In genomic region chr13:48303331-48304131, GRCh38 we compare ENCODE assay signal across 8 cellular contexts. TPM values are rescaled to one million over a fixed set of nuclear protein-coding genes. Genes with fewer than 3 reads are reported as not detected.
DNase-seq lines count a peak whose midpoint lies in the region; ATAC-seq and TF ChIP-seq lines count a peak whose summit lies in the region.

Gene RB1, plus strand, starts transcription at chr13:48303751. Its CDS starts 162 bp downstream, at chr13:48303913.

- peak; percentile 93 for TF ChIP-seq POLR2A in GM19193 (IDR thresholded peaks at IDR 0.05; ENCODE audit: extremely low read depth, insufficient read depth, insufficient read length)

- no peaks in the 10 kb centered on the region for H3K9me3 Mint-ChIP-seq in activated CD4-positive, alpha-beta T cell treated with anti-CD3 and anti-CD28 coated beads, Interleukin-2, amount 10 ng/mL, durations not matched to agents 24 days and 14 days

- H3K4me1 Mint-ChIP-seq in activated CD4-positive, alpha-beta T cell treated with anti-CD3 and anti-CD28 coated beads, Interleukin-2, amount 10 ng/mL, durations not matched to agents 24 days and 14 days: peaks cover 21% of the 10 kb centered on the region

- peak within 1 kb of the TSS; percentile 100 for H3K27ac ChIP-seq in colonic mucosa
- peak within 1 kb of the TSS; percentile 96 for H3K27ac ChIP-seq in layer of hippocampus (ENCODE audit: low read depth, low read length)

- peak within 1 kb of the TSS; percentile 87 for H3K4me3 Mint-ChIP-seq in activated CD4-positive, alpha-beta T cell treated with anti-CD3 and anti-CD28 coated beads, Interleukin-2, amount 10 ng/mL, durations not matched to agents 24 days and 14 days

- peaks cover 5% of the 10 kb centered on the region for H3K4me1 ChIP-seq in colonic mucosa

- H3K27me3 ChIP-seq in colonic mucosa (no peaks in the 10 kb centered on the region), layer of hippocampus (ENCODE audit: control insufficient read depth, insufficient read depth, low read length) (no peaks in the 10 kb centered on the region)

- peak; percentile 88 for DNase-seq in Ammon's horn (ENCODE audit: low spot score)
- peak; percentile 60 for DNase-seq in NCI-H524 treated with DMSO at 0.1 percent for 48 hours (lab: John Stamatoyannopoulos, UW)
- peak; percentile 97 for DNase-seq in activated CD4-positive, alpha-beta T cell treated with anti-CD3 and anti-CD28 coated beads, Interleukin-2, amount 10 ng/mL, durations not matched to agents 24 days and 14 days
- peak; percentile 92 for DNase-seq in colonic mucosa
- DNase-seq in stimulated activated CD4-positive, alpha-beta T cell treated with anti-CD3 and anti-CD28 coated beads, Interleukin-1b, Interleukin-23, amount 100 ng/mL, for 24 hours (ENCODE audit: low read depth in 4 of 4, low spot score in 1 of 4): peak; percentile 75 to 86 (median 82)

- peaks cover 16% of the 10 kb centered on the region for H3K36me3 Mint-ChIP-seq in activated CD4-positive, alpha-beta T cell treated with anti-CD3 and anti-CD28 coated beads, Interleukin-2, amount 10 ng/mL, durations not matched to agents 24 days and 14 days (ENCODE audit: low read depth)

- H3K27ac Mint-ChIP-seq in activated CD4-positive, alpha-beta T cell treated with anti-CD3 and anti-CD28 coated beads, Interleukin-2, amount 10 ng/mL, durations not matched to agents 24 days and 14 days: peak within 1 kb of the TSS; percentile 98

- no peaks in the 10 kb centered on the region for H3K36me3 ChIP-seq in colonic mucosa

- TF ChIP-seq CTCF in colonic mucosa (IDR thresholded peaks at IDR 0.05): no peak

- intact Hi-C loops in activated CD4-positive, alpha-beta T cell treated with anti-CD3 and anti-CD28 coated beads, Interleukin-2, amount 10 ng/mL, durations not matched to agents 24 days and 14 days (cut with micrococcal nuclease): loop anchor here (1.0 to 10.0 kb wide), 8 partner anchors 38 to 1631 kb away; partner anchors contain the start of genes FNDC3A, ITM2B and SPRYD7
- intact Hi-C loops in colonic mucosa (cut with DNase I): loop anchor here (10.0 kb wide), 1 partner anchor 69 kb away; the partner anchor contains the start of gene ITM2B

- H3K9me3 ChIP-seq in colonic mucosa: no peaks in the 10 kb centered on the region

- no peaks in the 10 kb centered on the region for H3K27me3 Mint-ChIP-seq in activated CD4-positive, alpha-beta T cell treated with anti-CD3 and anti-CD28 coated beads, Interleukin-2, amount 10 ng/mL, durations not matched to agents 24 days and 14 days

- peak within 1 kb of the TSS; percentile 92 to 96 for H3K9ac ChIP-seq in colonic mucosa (ENCODE audit: low read depth in 2 of 2, low read length in 2 of 2)

- ATAC-seq in HG03432 (IDR thresholded peaks at IDR 0.05; ENCODE audit: unreplicated experiment): peak; percentile 88

- peak within 1 kb of the TSS; percentile 86 for H3K4me3 ChIP-seq in colonic mucosa

RNA-seq across cellular contexts. Expression of gene RB1, which starts in this region (rescaled TPM):
- total RNA-seq in activated CD4-positive, alpha-beta T cell treated with anti-CD3 and anti-CD28 coated beads, Interleukin-2, amount 10 ng/mL, durations not matched to agents 24 days and 14 days: 27.3 and 29.0 TPM in 2 replicates
- total RNA-seq in colonic mucosa: 10 to 100 TPM; 28.5 TPM

Comparison
In these comparisons a context has a peak if more than half of its experiments do, and no peak if none do; other contexts are left out.
1. Peak in every context shown above with its lines: DNase-seq, ATAC-seq, H3K4me3 ChIP-seq and H3K27ac ChIP-seq.